Comparison of ENCODE assay signal across 1 cellular context in the genomic region with DNA sequence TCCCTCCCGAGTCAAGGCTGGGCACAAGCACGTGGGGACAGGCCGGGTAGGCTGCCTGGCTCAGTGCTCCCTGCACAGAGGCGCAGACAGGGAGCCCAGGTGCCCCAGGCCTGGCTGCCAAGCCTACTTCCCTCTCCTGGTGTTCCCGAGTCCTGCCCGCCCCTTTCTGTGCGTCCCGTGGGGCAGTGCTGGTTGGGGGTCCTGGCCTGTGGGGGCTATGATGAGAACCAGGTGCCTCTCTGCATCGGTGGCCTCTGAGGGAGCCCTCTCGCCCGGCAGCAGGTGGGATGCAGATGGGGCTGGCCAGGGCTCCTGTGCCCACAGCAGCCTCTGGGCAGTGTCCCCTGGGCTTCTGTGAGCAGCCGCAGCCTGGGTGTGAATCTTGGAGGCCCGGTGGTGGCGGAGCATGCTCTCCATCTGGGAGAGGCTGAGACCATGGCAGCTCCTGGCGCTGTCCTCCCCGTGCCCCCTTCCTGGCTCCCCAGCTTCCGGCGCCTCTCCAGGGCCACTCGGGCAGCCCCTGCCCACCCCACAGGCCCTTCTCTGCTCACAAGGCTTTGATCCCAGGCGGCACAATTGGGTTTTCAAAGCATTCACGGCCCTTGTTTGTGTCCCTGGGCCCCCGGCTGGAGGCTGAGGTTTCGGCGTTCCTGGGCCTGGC.
TF ChIP-seq lines count a peak whose summit lies in the region.

No MANE protein-coding gene starts in this region.

TF ChIP-seq in HepG2, 621 proteins besides CTCF, POLR2A, EP300 and RAD21 (continued from another document and continues in another):
- TF ChIP-seq, protein P1, sequence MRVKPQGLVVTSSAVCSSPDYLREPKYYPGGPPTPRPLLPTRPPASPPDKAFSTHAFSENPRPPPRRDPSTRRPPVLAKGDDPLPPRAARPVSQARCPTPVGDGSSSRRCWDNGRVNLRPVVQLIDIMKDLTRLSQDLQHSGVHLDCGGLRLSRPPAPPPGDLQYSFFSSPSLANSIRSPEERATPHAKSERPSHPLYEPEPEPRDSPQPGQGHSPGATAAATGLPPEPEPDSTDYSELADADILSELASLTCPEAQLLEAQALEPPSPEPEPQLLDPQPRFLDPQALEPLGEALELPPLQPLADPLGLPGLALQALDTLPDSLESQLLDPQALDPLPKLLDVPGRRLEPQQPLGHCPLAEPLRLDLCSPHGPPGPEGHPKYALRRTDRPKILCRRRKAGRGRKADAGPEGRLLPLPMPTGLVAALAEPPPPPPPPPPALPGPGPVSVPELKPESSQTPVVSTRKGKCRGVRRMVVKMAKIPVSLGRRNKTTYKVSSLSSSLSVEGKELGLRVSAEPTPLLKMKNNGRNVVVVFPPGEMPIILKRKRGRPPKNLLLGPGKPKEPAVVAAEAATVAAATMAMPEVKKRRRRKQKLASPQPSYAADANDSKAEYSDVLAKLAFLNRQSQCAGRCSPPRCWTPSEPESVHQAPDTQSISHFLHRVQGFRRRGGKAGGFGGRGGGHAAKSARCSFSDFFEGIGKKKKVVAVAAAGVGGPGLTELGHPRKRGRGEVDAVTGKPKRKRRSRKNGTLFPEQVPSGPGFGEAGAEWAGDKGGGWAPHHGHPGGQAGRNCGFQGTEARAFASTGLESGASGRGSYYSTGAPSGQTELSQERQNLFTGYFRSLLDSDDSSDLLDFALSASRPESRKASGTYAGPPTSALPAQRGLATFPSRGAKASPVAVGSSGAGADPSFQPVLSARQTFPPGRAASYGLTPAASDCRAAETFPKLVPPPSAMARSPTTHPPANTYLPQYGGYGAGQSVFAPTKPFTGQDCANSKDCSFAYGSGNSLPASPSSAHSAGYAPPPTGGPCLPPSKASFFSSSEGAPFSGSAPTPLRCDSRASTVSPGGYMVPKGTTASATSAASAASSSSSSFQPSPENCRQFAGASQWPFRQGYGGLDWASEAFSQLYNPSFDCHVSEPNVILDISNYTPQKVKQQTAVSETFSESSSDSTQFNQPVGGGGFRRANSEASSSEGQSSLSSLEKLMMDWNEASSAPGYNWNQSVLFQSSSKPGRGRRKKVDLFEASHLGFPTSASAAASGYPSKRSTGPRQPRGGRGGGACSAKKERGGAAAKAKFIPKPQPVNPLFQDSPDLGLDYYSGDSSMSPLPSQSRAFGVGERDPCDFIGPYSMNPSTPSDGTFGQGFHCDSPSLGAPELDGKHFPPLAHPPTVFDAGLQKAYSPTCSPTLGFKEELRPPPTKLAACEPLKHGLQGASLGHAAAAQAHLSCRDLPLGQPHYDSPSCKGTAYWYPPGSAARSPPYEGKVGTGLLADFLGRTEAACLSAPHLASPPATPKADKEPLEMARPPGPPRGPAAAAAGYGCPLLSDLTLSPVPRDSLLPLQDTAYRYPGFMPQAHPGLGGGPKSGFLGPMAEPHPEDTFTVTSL (CRISPR knock-in tag; IDR thresholded peaks at IDR 0.05; ENCODE audit: borderline replicate concordance) = no peak
- TF ChIP-seq MEF2D (CRISPR knock-in tag; IDR thresholded peaks at IDR 0.05) = no peak
- no peak for TF ChIP-seq CENPX (CRISPR knock-in tag; IDR thresholded peaks at IDR 0.05)
- TF ChIP-seq THYN1 (CRISPR knock-in tag; IDR thresholded peaks at IDR 0.05; ENCODE audit: borderline replicate concordance, low read depth) = no peak
- TF ChIP-seq, protein P2, sequence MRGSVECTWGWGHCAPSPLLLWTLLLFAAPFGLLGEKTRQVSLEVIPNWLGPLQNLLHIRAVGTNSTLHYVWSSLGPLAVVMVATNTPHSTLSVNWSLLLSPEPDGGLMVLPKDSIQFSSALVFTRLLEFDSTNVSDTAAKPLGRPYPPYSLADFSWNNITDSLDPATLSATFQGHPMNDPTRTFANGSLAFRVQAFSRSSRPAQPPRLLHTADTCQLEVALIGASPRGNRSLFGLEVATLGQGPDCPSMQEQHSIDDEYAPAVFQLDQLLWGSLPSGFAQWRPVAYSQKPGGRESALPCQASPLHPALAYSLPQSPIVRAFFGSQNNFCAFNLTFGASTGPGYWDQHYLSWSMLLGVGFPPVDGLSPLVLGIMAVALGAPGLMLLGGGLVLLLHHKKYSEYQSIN (CRISPR knock-in tag; IDR thresholded peaks at IDR 0.05; ENCODE audit: borderline replicate concordance) = no peak
- TF ChIP-seq, protein P3, sequence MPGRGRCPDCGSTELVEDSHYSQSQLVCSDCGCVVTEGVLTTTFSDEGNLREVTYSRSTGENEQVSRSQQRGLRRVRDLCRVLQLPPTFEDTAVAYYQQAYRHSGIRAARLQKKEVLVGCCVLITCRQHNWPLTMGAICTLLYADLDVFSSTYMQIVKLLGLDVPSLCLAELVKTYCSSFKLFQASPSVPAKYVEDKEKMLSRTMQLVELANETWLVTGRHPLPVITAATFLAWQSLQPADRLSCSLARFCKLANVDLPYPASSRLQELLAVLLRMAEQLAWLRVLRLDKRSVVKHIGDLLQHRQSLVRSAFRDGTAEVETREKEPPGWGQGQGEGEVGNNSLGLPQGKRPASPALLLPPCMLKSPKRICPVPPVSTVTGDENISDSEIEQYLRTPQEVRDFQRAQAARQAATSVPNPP (CRISPR knock-in tag; IDR thresholded peaks at IDR 0.05) = no peak
- TF ChIP-seq ZNF766 (CRISPR knock-in tag; IDR thresholded peaks at IDR 0.05; ENCODE audit: borderline replicate concordance) = no peak
- TF ChIP-seq, protein P4, sequence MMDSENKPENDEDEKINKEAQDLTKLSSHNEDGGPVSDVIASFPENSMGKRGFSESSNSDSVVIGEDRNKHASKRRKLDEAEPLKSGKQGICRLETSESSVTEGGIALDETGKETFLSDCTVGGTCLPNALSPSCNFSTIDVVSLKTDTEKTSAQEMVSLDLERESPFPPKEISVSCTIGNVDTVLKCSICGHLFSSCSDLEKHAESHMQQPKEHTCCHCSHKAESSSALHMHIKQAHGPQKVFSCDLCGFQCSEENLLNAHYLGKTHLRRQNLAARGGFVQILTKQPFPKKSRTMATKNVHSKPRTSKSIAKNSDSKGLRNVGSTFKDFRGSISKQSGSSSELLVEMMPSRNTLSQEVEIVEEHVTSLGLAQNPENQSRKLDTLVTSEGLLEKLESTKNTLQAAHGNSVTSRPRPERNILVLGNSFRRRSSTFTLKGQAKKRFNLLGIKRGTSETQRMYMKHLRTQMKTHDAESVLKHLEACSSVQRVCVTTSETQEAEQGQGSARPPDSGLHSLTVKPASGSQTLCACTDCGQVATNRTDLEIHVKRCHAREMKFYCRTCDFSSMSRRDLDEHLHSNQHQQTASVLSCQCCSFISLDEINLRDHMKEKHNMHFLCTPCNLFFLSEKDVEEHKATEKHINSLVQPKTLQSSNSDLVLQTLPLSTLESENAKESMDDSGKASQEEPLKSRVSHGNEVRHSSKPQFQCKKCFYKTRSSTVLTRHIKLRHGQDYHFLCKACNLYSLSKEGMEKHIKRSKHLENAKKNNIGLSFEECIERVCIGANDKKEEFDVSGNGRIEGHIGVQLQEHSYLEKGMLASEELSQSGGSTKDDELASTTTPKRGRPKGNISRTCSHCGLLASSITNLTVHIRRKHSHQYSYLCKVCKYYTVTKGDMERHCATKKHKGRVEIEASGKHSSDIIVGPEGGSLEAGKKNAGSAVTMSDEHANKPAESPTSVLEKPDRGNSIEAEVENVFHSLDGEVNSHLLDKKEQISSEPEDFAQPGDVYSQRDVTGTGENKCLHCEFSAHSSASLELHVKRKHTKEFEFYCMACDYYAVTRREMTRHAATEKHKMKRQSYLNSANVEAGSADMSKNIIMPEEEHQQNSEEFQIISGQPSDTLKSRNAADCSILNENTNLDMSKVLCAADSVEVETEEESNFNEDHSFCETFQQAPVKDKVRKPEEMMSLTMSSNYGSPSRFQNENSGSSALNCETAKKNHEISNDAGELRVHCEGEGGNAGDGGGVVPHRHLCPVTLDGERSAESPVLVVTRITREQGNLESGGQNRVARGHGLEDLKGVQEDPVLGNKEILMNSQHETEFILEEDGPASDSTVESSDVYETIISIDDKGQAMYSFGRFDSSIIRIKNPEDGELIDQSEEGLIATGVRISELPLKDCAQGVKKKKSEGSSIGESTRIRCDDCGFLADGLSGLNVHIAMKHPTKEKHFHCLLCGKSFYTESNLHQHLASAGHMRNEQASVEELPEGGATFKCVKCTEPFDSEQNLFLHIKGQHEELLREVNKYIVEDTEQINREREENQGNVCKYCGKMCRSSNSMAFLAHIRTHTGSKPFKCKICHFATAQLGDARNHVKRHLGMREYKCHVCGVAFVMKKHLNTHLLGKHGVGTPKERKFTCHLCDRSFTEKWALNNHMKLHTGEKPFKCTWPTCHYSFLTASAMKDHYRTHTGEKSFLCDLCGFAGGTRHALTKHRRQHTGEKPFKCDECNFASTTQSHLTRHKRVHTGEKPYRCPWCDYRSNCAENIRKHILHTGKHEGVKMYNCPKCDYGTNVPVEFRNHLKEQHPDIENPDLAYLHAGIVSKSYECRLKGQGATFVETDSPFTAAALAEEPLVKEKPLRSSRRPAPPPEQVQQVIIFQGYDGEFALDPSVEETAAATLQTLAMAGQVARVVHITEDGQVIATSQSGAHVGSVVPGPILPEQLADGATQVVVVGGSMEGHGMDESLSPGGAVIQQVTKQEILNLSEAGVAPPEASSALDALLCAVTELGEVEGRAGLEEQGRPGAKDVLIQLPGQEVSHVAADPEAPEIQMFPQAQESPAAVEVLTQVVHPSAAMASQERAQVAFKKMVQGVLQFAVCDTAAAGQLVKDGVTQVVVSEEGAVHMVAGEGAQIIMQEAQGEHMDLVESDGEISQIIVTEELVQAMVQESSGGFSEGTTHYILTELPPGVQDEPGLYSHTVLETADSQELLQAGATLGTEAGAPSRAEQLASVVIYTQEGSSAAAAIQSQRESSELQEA (CRISPR knock-in tag; IDR thresholded peaks at IDR 0.05; ENCODE audit: not compliant biosample characterization) = no peak
- TF ChIP-seq ZNF382 (CRISPR knock-in tag; IDR thresholded peaks at IDR 0.05; ENCODE audit: borderline replicate concordance) = no peak
- TF ChIP-seq ASH2L (IDR thresholded peaks at IDR 0.05; ENCODE audit: insufficient read length, low read depth, low read length) = peak; percentile 61
- TF ChIP-seq, protein P5, sequence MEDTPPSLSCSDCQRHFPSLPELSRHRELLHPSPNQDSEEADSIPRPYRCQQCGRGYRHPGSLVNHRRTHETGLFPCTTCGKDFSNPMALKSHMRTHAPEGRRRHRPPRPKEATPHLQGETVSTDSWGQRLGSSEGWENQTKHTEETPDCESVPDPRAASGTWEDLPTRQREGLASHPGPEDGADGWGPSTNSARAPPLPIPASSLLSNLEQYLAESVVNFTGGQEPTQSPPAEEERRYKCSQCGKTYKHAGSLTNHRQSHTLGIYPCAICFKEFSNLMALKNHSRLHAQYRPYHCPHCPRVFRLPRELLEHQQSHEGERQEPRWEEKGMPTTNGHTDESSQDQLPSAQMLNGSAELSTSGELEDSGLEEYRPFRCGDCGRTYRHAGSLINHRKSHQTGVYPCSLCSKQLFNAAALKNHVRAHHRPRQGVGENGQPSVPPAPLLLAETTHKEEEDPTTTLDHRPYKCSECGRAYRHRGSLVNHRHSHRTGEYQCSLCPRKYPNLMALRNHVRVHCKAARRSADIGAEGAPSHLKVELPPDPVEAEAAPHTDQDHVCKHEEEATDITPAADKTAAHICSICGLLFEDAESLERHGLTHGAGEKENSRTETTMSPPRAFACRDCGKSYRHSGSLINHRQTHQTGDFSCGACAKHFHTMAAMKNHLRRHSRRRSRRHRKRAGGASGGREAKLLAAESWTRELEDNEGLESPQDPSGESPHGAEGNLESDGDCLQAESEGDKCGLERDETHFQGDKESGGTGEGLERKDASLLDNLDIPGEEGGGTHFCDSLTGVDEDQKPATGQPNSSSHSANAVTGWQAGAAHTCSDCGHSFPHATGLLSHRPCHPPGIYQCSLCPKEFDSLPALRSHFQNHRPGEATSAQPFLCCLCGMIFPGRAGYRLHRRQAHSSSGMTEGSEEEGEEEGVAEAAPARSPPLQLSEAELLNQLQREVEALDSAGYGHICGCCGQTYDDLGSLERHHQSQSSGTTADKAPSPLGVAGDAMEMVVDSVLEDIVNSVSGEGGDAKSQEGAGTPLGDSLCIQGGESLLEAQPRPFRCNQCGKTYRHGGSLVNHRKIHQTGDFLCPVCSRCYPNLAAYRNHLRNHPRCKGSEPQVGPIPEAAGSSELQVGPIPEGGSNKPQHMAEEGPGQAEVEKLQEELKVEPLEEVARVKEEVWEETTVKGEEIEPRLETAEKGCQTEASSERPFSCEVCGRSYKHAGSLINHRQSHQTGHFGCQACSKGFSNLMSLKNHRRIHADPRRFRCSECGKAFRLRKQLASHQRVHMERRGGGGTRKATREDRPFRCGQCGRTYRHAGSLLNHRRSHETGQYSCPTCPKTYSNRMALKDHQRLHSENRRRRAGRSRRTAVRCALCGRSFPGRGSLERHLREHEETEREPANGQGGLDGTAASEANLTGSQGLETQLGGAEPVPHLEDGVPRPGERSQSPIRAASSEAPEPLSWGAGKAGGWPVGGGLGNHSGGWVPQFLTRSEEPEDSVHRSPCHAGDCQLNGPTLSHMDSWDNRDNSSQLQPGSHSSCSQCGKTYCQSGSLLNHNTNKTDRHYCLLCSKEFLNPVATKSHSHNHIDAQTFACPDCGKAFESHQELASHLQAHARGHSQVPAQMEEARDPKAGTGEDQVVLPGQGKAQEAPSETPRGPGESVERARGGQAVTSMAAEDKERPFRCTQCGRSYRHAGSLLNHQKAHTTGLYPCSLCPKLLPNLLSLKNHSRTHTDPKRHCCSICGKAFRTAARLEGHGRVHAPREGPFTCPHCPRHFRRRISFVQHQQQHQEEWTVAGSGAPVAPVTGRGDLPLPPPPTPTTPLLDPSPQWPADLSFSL (CRISPR knock-in tag; IDR thresholded peaks at IDR 0.05) = no peak
- TF ChIP-seq MED1 (CRISPR knock-in tag; IDR thresholded peaks at IDR 0.05) = peak; percentile 90
- no peak for TF ChIP-seq ATF1 (CRISPR knock-in tag; IDR thresholded peaks at IDR 0.05)
- 0 out of 2 replicates have a peak, but pooled peaks have one; percentile 25 for TF ChIP-seq KDM3A (CRISPR knock-in tag; IDR thresholded peaks at IDR 0.05; ENCODE audit: low read depth)
- TF ChIP-seq NR2C2 (CRISPR knock-in tag; IDR thresholded peaks at IDR 0.05; ENCODE audit: borderline replicate concordance) = no peak
- TF ChIP-seq KMT2A (CRISPR knock-in tag; IDR thresholded peaks at IDR 0.05) = no peak
- TF ChIP-seq ZNF552 (CRISPR knock-in tag; IDR thresholded peaks at IDR 0.05; ENCODE audit: borderline replicate concordance) = no peak
- TF ChIP-seq ZNF263 (CRISPR knock-in tag; IDR thresholded peaks at IDR 0.05) = peak; percentile 31; the same call in 1 of the 2 replicates
- TF ChIP-seq ZNF383 (CRISPR knock-in tag; IDR thresholded peaks at IDR 0.05; ENCODE audit: borderline replicate concordance) = no peak
- peak; percentile 49; the same call in 1 of the 2 replicates for TF ChIP-seq ZC3H13 (CRISPR knock-in tag; IDR thresholded peaks at IDR 0.05)
- no peak for TF ChIP-seq SYNCRIP (IDR thresholded peaks at IDR 0.05; ENCODE audit: insufficient read depth, low read depth, low read length)
- no peak for TF ChIP-seq ZNF777 (CRISPR knock-in tag; IDR thresholded peaks at IDR 0.05)
- TF ChIP-seq ZNF234 (CRISPR knock-in tag; conservative IDR thresholded peaks at IDR 0.05) = no peak
- TF ChIP-seq ZNF577 (CRISPR knock-in tag; IDR thresholded peaks at IDR 0.05; ENCODE audit: borderline replicate concordance, low read depth) = no peak
- no peak for TF ChIP-seq MAFG (CRISPR knock-in tag; IDR thresholded peaks at IDR 0.05)
